Comparison of ENCODE assay signal across 8 cellular contexts in the genomic region with DNA sequence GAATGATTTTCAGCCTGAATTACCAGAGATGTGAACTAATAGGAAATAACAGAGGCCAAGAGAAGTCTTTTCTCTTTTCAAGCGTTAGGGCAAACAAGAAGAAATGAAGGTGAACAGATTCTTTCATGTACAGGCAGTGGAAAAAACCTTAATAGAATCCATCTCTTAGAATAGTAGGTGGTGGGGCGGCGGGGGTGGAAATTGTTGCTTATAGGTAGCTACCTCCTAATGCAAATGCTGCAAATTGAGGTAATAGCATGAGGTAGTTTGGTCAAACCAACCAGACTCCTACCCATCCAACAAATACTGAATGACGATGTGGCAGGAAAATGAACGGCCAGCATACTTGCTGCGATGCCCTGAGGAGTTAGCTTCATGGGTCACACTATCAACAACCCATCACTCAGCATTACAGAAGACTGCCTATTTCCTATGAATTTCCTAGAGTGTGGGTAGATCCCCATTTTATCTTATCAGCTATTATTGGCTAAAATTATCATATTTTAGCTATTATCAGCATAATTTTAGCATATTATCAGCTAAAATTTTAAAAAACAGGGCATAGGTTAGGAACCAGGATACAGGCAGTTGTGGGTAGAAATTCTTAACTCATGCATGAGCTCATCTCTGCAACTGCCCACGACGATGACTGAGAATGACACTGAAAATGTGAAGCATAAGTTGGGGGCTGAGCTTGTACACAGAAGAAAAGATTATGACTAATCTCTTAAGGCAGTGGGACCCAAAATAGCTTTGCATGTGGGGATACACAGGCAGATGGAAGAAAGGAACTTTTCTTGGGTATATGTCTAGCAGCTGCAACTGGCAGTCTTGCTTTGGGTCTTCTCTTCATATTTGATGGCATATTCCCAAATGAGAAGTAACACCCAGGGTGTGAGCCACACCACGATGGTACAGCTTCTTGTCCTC.
DNase-seq lines count a peak whose midpoint lies in the region; TF ChIP-seq lines count a peak whose summit lies in the region.

No MANE protein-coding gene starts in this region.

- H3K79me1 ChIP-seq in H9 (ENCODE audit: insufficient read depth, low read depth, low read length, poor library complexity, severe bottlenecking) = no peaks in the 10 kb centered on the region

- no peak overlapping the region for H2AK5ac ChIP-seq in H9 (ENCODE audit: insufficient read length, low read length)

- no peak overlapping the region for H2BK20ac ChIP-seq in H9 (ENCODE audit: low read depth, low read length, poor library complexity, severe bottlenecking)

- H3K9me3 ChIP-seq in GM23248 (ENCODE audit: low read depth) (no peaks in the 10 kb centered on the region), OCI-LY3 (ENCODE audit: insufficient read depth, low read length) (no peaks in the 10 kb centered on the region), H9 (ENCODE audit: control insufficient read depth, low read depth, low read length) (no peaks in the 10 kb centered on the region), Peyer's patch (no peaks in the 10 kb centered on the region)

- H3K36me3 Mint-ChIP-seq in H9 (ENCODE audit: insufficient read depth in 1 of 3, low read depth in 3 of 3) = peaks cover 19 to 49% (median 39%) of the 10 kb centered on the region in 3 experiments; a peak in 6 of 7 replicates

- H3K56ac ChIP-seq in H9 (ENCODE audit: insufficient read length, low read depth, low read length) = no peak overlapping the region

- H3K14ac ChIP-seq in H9 (ENCODE audit: insufficient read depth, low read length) = no peak overlapping the region

- no peak overlapping the region for H3K27ac Mint-ChIP-seq in H9

- no peaks in the 10 kb centered on the region; the same call in 1 of the 2 replicates for H3K27me3 Mint-ChIP-seq in H9 (ENCODE audit: low read depth)

- H2BK12ac ChIP-seq in H9 (ENCODE audit: insufficient read length, low read depth, low read length) = no peak overlapping the region

- in situ Hi-C loops in GM13977 (cut with MboI; ENCODE audit: low pct_unique_long_range_greater_than_20kb, low sequenced_read_pairs, unreplicated experiment) = no loop called here
- in situ Hi-C loops in GM23248 (cut with MboI) = loop anchor here (25.0 kb wide), 1 partner anchor 425 kb away; no protein-coding TSS in a partner anchor

- no peak overlapping the region for H3K23ac ChIP-seq in H9 (ENCODE audit: insufficient read length, low read depth, low read length)

- H4K20me1 ChIP-seq in GM23248 (ENCODE audit: insufficient read depth) (no peaks in the 10 kb centered on the region), OCI-LY3 (ENCODE audit: insufficient read depth, low read length) (no peaks in the 10 kb centered on the region), H9 (ENCODE audit: control insufficient read depth, insufficient read depth, insufficient read length) (no peaks in the 10 kb centered on the region)

- H3K4me2 ChIP-seq in GM23248 (ENCODE audit: unreplicated experiment) (peak overlapping the region; percentile 58), OCI-LY3 (ENCODE audit: low read length) (peak overlapping the region; percentile 48), H9 (ENCODE audit: insufficient read depth, insufficient read length, low read length) (no peak overlapping the region)

- no peaks in the 10 kb centered on the region for H3K4me1 Mint-ChIP-seq in H9

- H3T11ph ChIP-seq in H9 (ENCODE audit: low read length) = no peak overlapping the region

- DNase-seq in GM13977 (ENCODE audit: low spot score) (peak; percentile 72), GM23248 (peak; percentile 95), kidney glomerular epithelial cell (lab: John Stamatoyannopoulos, UW) (peak; percentile 19), DMS79 treated with DMSO at 0.1 percent for 48 hours (lab: John Stamatoyannopoulos, UW) (no peak), NCI-H2196 treated with DMSO at 0.1 percent for 48 hours (lab: John Stamatoyannopoulos, UW; ENCODE audit: unreplicated experiment) (no peak), H9 (no peak), Peyer's patch (no peak)

- H3K79me2 ChIP-seq in GM23248 (ENCODE audit: insufficient read depth) (no peaks in the 10 kb centered on the region), OCI-LY3 (ENCODE audit: low read length) (peaks cover 35% of the 10 kb centered on the region), H9 (ENCODE audit: insufficient read depth, low read length) (no peaks in the 10 kb centered on the region)

- WGBS in GM23248 (ENCODE audit: low coverage in 1 of 2, low lambda C conversion rate in 2 of 2, missing lambda C conversion rate in 2 of 2), 2 experiments = 59 to 68% methylated on average over 9 of the region's 9 CpGs
- WGBS in H9 (ENCODE audit: extremely low coverage, insufficient read length, low lambda C conversion rate) = no CpG with 5 or more reads among the region's 9 CpGs

- no peak for TF ChIP-seq CTCF in GM13977 (IDR thresholded peaks at IDR 0.05; ENCODE audit: extremely low read depth, insufficient read depth, missing control alignments)
- no peak for TF ChIP-seq CTCF in OCI-LY3 (IDR thresholded peaks at IDR 0.05; ENCODE audit: low read depth, low read length)
- no peak for TF ChIP-seq CTCF in H9 (conservative IDR thresholded peaks at IDR 0.05)
- TF ChIP-seq CTCF in Peyer's patch (IDR thresholded peaks at IDR 0.05) = no peak

- H3K4me1 ChIP-seq in GM23248 (ENCODE audit: insufficient read depth) (peaks cover 36% of the 10 kb centered on the region), OCI-LY3 (ENCODE audit: low read length) (peaks cover 87% of the 10 kb centered on the region), H9 (ENCODE audit: insufficient read depth, low read length) (no peaks in the 10 kb centered on the region), Peyer's patch (no peaks in the 10 kb centered on the region)

- no peaks in the 10 kb centered on the region for H3K9me3 Mint-ChIP-seq in H9

- H3K9me2 ChIP-seq in GM23248 (ENCODE audit: insufficient read depth) = no peaks in the 10 kb centered on the region

- no peak overlapping the region for H4K8ac ChIP-seq in H9 (replicated peaks; ENCODE audit: insufficient read length, low read depth, low read length)

- no peak overlapping the region for H3K4me3 Mint-ChIP-seq in H9

- no peak overlapping the region for H2AFZ ChIP-seq in GM23248
- H2AFZ ChIP-seq in OCI-LY3 (ENCODE audit: low read depth, low read length) = no peak overlapping the region
- H2AFZ ChIP-seq in H9 (ENCODE audit: low read length) = no peak overlapping the region

- H3F3A ChIP-seq in GM23248 (ENCODE audit: insufficient read depth) = peaks cover 36% of the 10 kb centered on the region

- H3K27me3 ChIP-seq in GM23248 (replicated peaks; ENCODE audit: insufficient read depth) = no peaks in the 10 kb centered on the region
- H3K27me3 ChIP-seq in OCI-LY3 (ENCODE audit: low read depth, low read length) = no peaks in the 10 kb centered on the region
- H3K27me3 ChIP-seq in H9 (ENCODE audit: insufficient read depth, low read length) = no peaks in the 10 kb centered on the region
- no peaks in the 10 kb centered on the region for H3K27me3 ChIP-seq in Peyer's patch

- no peak overlapping the region for H2BK5ac ChIP-seq in H9 (ENCODE audit: insufficient read length, low read length)

- H4K91ac ChIP-seq in H9 (ENCODE audit: insufficient read length, low read depth, low read length) = no peak overlapping the region

- no peak overlapping the region for H2BK120ac ChIP-seq in H9 (ENCODE audit: low read depth, low read length, poor library complexity, severe bottlenecking)

- TF ChIP-seq POLR2A in Peyer's patch (IDR thresholded peaks at IDR 0.05) = no peak

- H3K23me2 ChIP-seq in H9 (ENCODE audit: insufficient read length, low read depth, low read length, poor library complexity, severe bottlenecking) = no peaks in the 10 kb centered on the region

- no peak overlapping the region for H3K4ac ChIP-seq in H9 (ENCODE audit: low read depth, low read length)

- peak overlapping the region; percentile 88 for H3K27ac ChIP-seq in GM23248
- H3K27ac ChIP-seq in OCI-LY3 (ENCODE audit: low read length) = peak overlapping the region; percentile 91
- no peak overlapping the region for H3K27ac ChIP-seq in H9 (ENCODE audit: insufficient read length, low read depth, low read length)
- no peak overlapping the region for H3K27ac ChIP-seq in Peyer's patch

- H4K5ac ChIP-seq in H9 (ENCODE audit: insufficient read length, low read depth, low read length) = no peak overlapping the region

- H3K9ac ChIP-seq in GM23248 = peak overlapping the region; percentile 54
- peak overlapping the region; percentile 36 for H3K9ac ChIP-seq in OCI-LY3 (ENCODE audit: low read length)
- H3K9ac ChIP-seq in H9 (ENCODE audit: extremely low read depth, insufficient read length, low read length) = no peak overlapping the region

- H2BK15ac ChIP-seq in H9 (ENCODE audit: low read depth, low read length) = no peak overlapping the region

- H3K4me3 ChIP-seq in GM23248 (peak overlapping the region; percentile 12; the same call in 1 of the 2 replicates), OCI-LY3 (ENCODE audit: low read length) (peak overlapping the region; percentile 28), Peyer's patch (no peak overlapping the region)

- peaks cover 5% of the 10 kb centered on the region for H3K36me3 ChIP-seq in GM23248 (ENCODE audit: low read depth)
- H3K36me3 ChIP-seq in OCI-LY3 (replicated peaks; ENCODE audit: low read depth, low read length) = peaks cover 75% of the 10 kb centered on the region
- H3K36me3 ChIP-seq in Peyer's patch = peaks cover 0 to 62% (median 0%) of the 10 kb centered on the region in 3 donors

- no peak overlapping the region for H3K18ac ChIP-seq in H9 (ENCODE audit: insufficient read length, low read depth, low read length)

Comparison
In these comparisons a context has a peak if more than half of its experiments do, and no peak if none do; other contexts are left out.
1. DNase-seq: peak in GM13977 (single experiment), GM23248 (single experiment) and kidney glomerular epithelial cell (single experiment); none in DMS79 treated with DMSO at 0.1 percent for 48 hours (single experiment), NCI-H2196 treated with DMSO at 0.1 percent for 48 hours (single experiment), H9 (single experiment) and Peyer's patch (0 of 3).
2. H3K27ac ChIP-seq: peak in GM23248 (single experiment) and OCI-LY3 (single experiment); none in H9 (single experiment) and Peyer's patch (0 of 4).
3. H3K4me3 ChIP-seq: peak in GM23248 (single experiment) and OCI-LY3 (single experiment); none in Peyer's patch (0 of 4).